1 cellular context compared by ENCODE assay signal in the genomic region with DNA sequence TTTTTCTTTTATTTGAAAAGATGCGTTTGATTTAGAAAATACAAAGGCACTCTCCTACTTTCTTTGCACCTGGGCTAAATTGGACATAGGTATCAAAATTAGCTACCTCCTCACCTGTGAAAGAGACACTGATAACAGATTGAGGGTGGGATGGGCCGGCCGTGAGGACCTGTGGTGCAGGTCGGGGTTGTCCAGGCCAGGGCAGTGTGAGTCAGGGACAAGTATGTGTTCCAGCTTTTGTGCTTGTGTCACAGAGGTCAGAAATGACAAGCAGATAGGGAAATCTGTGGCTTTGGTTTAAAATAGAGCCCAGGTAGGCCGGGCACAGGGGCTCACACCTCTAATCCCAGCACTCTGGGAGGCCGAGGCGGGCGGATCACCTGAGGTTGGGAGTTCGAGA.
TF ChIP-seq lines count a peak whose summit lies in the region.

No MANE protein-coding gene starts in this region.

TF ChIP-seq in IMR-90, 13 proteins besides CTCF, POLR2A, EP300 and RAD21:
- TF ChIP-seq MAZ (IDR thresholded peaks at IDR 0.05; ENCODE audit: borderline replicate concordance, low read depth, low read length), result no peak
- TF ChIP-seq NFE2L2 (IDR thresholded peaks at IDR 0.05; ENCODE audit: low read depth, low read length), result no peak
- TF ChIP-seq BHLHE40 (IDR thresholded peaks at IDR 0.05; ENCODE audit: low read depth, low read length), result no peak
- TF ChIP-seq RFX5 (IDR thresholded peaks at IDR 0.05; ENCODE audit: low read depth, low read length), result no peak
- TF ChIP-seq SMC3 (IDR thresholded peaks at IDR 0.05; ENCODE audit: low read depth, low read length), result no peak
- TF ChIP-seq, protein P1, sequence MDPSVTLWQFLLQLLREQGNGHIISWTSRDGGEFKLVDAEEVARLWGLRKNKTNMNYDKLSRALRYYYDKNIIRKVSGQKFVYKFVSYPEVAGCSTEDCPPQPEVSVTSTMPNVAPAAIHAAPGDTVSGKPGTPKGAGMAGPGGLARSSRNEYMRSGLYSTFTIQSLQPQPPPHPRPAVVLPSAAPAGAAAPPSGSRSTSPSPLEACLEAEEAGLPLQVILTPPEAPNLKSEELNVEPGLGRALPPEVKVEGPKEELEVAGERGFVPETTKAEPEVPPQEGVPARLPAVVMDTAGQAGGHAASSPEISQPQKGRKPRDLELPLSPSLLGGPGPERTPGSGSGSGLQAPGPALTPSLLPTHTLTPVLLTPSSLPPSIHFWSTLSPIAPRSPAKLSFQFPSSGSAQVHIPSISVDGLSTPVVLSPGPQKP (IDR thresholded peaks at IDR 0.05; ENCODE audit: borderline replicate concordance, low read depth, low read length), result no peak
- no peak for TF ChIP-seq CEBPB (IDR thresholded peaks at IDR 0.05; ENCODE audit: low read depth, low read length)
- no peak for TF ChIP-seq CHD1 (IDR thresholded peaks at IDR 0.05; ENCODE audit: low read depth, low read length)
- TF ChIP-seq MXI1 (IDR thresholded peaks at IDR 0.05; ENCODE audit: borderline replicate concordance, low read depth, low read length), result no peak
- TF ChIP-seq, protein P2, sequence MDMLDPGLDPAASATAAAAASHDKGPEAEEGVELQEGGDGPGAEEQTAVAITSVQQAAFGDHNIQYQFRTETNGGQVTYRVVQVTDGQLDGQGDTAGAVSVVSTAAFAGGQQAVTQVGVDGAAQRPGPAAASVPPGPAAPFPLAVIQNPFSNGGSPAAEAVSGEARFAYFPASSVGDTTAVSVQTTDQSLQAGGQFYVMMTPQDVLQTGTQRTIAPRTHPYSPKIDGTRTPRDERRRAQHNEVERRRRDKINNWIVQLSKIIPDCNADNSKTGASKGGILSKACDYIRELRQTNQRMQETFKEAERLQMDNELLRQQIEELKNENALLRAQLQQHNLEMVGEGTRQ (IDR thresholded peaks at IDR 0.05; ENCODE audit: low read depth, low read length), result no peak
- no peak for TF ChIP-seq MAFK (IDR thresholded peaks at IDR 0.05; ENCODE audit: low read depth, low read length)
- no peak for TF ChIP-seq RCOR1 (IDR thresholded peaks at IDR 0.05; ENCODE audit: insufficient replicate concordance, low read length)
- TF ChIP-seq FOS (IDR thresholded peaks at IDR 0.05; ENCODE audit: low read depth, low read length), result no peak
